ENCODE assay signal across 13 cellular contexts in genomic region chr1:185401019-185401418, GRCh38.
DNase-seq lines count a peak whose midpoint lies in the region; ATAC-seq and TF ChIP-seq lines count a peak whose summit lies in the region.
"Had no signal": no experiment of that assay in that cellular context is flagged by ENCODE, and none has a peak within 500 bp of the region (broad histone marks: within the 10 kb centered on the region; RNA-seq: fewer than 3 reads in every experiment).

No MANE protein-coding gene starts in this region.

- H3K9ac ChIP-seq in iPS-18a (ENCODE audit: low read length): no peak overlapping the region
- H3K9ac ChIP-seq: SK-N-SH had no signal

- no peaks in the 10 kb centered on the region for H3K9me3 Mint-ChIP-seq in MCF 10A (ENCODE audit: unreplicated experiment)

- no peaks in the 10 kb centered on the region for H3K27me3 Mint-ChIP-seq in MCF 10A (ENCODE audit: insufficient read depth, unreplicated experiment)

- 86 to 94% (median 90%) methylated on average over 3 of the region's 3 CpGs for WGBS in stomach, 5 donors

- peaks cover 10% of the 10 kb centered on the region for H3K4me1 Mint-ChIP-seq in MCF 10A (ENCODE audit: insufficient read depth, unreplicated experiment)

- DNase-seq in MCF 10A (ENCODE audit: unreplicated experiment) (peak; percentile 66), breast epithelium (ENCODE audit: low spot score in 2 of 2) (no peak), astrocyte of the spinal cord (ENCODE audit: low read depth, low spot score) (peak; percentile 92), stomach (no peak), left cardiac atrium (no peak), HK-2 (ENCODE audit: unreplicated experiment) (no peak), SJCRH30 (no peak)
- DNase-seq: heart left ventricle, lower lobe of right lung, SK-N-SH had no signal

- H3K27ac ChIP-seq in breast epithelium (no peak overlapping the region), iPS-18a (ENCODE audit: low read length) (peak overlapping the region; percentile 74), stomach (no peak overlapping the region), SJCRH30 (no peak overlapping the region)
- H3K27ac ChIP-seq: 22Rv1, lower lobe of right lung had no signal

- H3K27me3 ChIP-seq in breast epithelium: no peaks in the 10 kb centered on the region
- no peaks in the 10 kb centered on the region for H3K27me3 ChIP-seq in iPS-18a (ENCODE audit: control insufficient read depth, insufficient read depth, low read length)
- H3K27me3 ChIP-seq in stomach: no peaks in the 10 kb centered on the region
- no peaks in the 10 kb centered on the region for H3K27me3 ChIP-seq in SJCRH30
- H3K27me3 ChIP-seq: heart left ventricle had no signal

- H3K4me3 ChIP-seq in breast epithelium (no peak overlapping the region), astrocyte of the spinal cord (ENCODE audit: low read depth, low read length) (no peak overlapping the region), iPS-18a (ENCODE audit: low read length) (no peak overlapping the region), stomach (no peak overlapping the region), SJCRH30 (no peak overlapping the region)
- H3K4me3 ChIP-seq: heart left ventricle, lower lobe of right lung had no signal

- H3K4me1 ChIP-seq in breast epithelium: no peaks in the 10 kb centered on the region
- H3K4me1 ChIP-seq in iPS-18a (ENCODE audit: control insufficient read depth, low read depth, low read length): peaks cover 11% of the 10 kb centered on the region
- peaks cover 0 to 12% (median 3%) of the 10 kb centered on the region in 4 donors for H3K4me1 ChIP-seq in stomach
- H3K4me1 ChIP-seq in SJCRH30: no peaks in the 10 kb centered on the region
- H3K4me1 ChIP-seq: lower lobe of right lung had no signal

- ATAC-seq in left cardiac atrium: no peak
- ATAC-seq: heart left ventricle, lower lobe of right lung had no signal

- H3K36me3 ChIP-seq in breast epithelium (no peaks in the 10 kb centered on the region), iPS-18a (ENCODE audit: control insufficient read depth, low read depth, low read length) (no peaks in the 10 kb centered on the region), stomach (no peaks in the 10 kb centered on the region), SJCRH30 (no peaks in the 10 kb centered on the region)
- H3K36me3 ChIP-seq: heart left ventricle, lower lobe of right lung had no signal

- POLR2A ChIA-PET in MCF 10A (lab: Yijun Ruan, JAX): interaction anchor here (0.8 to 2.0 kb wide), 3 partner anchors 11 to 269 kb away, joined by 3 to 16 read pairs (median 5); partner anchors contain the start of gene IVNS1ABP

- no peak overlapping the region for H3K4me3 Mint-ChIP-seq in MCF 10A (ENCODE audit: unreplicated experiment)
- H3K4me3 Mint-ChIP-seq: neural crest cell had no signal

- H3K27ac Mint-ChIP-seq in MCF 10A (ENCODE audit: low read depth, unreplicated experiment): peak overlapping the region; percentile 59

- CTCF ChIA-PET in MCF 10A (lab: Yijun Ruan, JAX): interaction anchor here (1.0 to 1.2 kb wide), 3 partner anchors 29 to 276 kb away, joined by 3 read pairs; no protein-coding TSS in a partner anchor

- no peak for TF ChIP-seq EP300 in stomach (IDR thresholded peaks at IDR 0.05)

- TF ChIP-seq POLR2A in breast epithelium (IDR thresholded peaks at IDR 0.05) (no peak), stomach (IDR thresholded peaks at IDR 0.05) (no peak)

- H3K9me3 ChIP-seq in breast epithelium: no peaks in the 10 kb centered on the region
- no peaks in the 10 kb centered on the region for H3K9me3 ChIP-seq in iPS-18a (ENCODE audit: control insufficient read depth, low read depth, low read length)
- H3K9me3 ChIP-seq in stomach: no peaks in the 10 kb centered on the region
- H3K9me3 ChIP-seq in SJCRH30 (replicated peaks): no peaks in the 10 kb centered on the region
- H3K9me3 ChIP-seq: heart left ventricle, lower lobe of right lung, SK-N-SH had no signal

- intact Hi-C loops in MCF 10A (cut with micrococcal nuclease): no loop called here
- intact Hi-C loops in breast epithelium (cut with DNase I; ENCODE audit: low total_unique reads): no loop called here
- intact Hi-C loops in stomach (cut with DNase I; ENCODE audit: low total_unique reads): no loop called here
- intact Hi-C loops in left cardiac atrium (cut with DNase I): no loop called here

- BruUV-seq in MCF 10A (replicated peaks; lab: Mats Ljungman, UMichigan): no TSS peak

- no peaks in the 10 kb centered on the region for H3K36me3 Mint-ChIP-seq in MCF 10A (ENCODE audit: insufficient read depth, unreplicated experiment)

- TF ChIP-seq CTCF in MCF 10A (IDR thresholded peaks at IDR 0.05; ENCODE audit: unreplicated experiment) (no peak), breast epithelium (IDR thresholded peaks at IDR 0.05) (no peak), astrocyte of the spinal cord (IDR thresholded peaks at IDR 0.05; ENCODE audit: low read depth, low read length) (no peak), stomach (IDR thresholded peaks at IDR 0.05) (no peak)

- in situ Hi-C loops in astrocyte of the spinal cord (cut with HindIII; ENCODE audit: low sequenced_read_pairs): no loop called here

Comparison
In these comparisons a context has a peak if more than half of its experiments do, and no peak if none do; other contexts are left out.
1. DNase-seq: peak in MCF 10A (single experiment) and astrocyte of the spinal cord (single experiment); none in breast epithelium (0 of 2), stomach (single experiment), left cardiac atrium (single experiment), HK-2 (single experiment) and SJCRH30 (0 of 2).